Comparison of ENCODE assay signal across 2 cellular contexts in genomic region chr3:49029563-49029884, GRCh38.
TF ChIP-seq lines count a peak whose summit lies in the region.

No MANE protein-coding gene starts in this region.

TF ChIP-seq in HEK293, 187 proteins besides CTCF, POLR2A, EP300 and RAD21 (continued from another document):
- TF ChIP-seq PRDM10 (tag by site-specific recombination; IDR thresholded peaks at IDR 0.05) (peak; percentile 18; the same call in 1 of the 2 replicates), ZNF560 (tag by site-specific recombination; IDR thresholded peaks at IDR 0.05; ENCODE audit: borderline replicate concordance) (no peak), EGR2 (tag by site-specific recombination; IDR thresholded peaks at IDR 0.05; ENCODE audit: low read depth) (no peak)

TF ChIP-seq in WTC11, 78 proteins besides CTCF, POLR2A, EP300 and RAD21 (continued from another document):
- no peak for TF ChIP-seq FOXP4 (CRISPR knock-in tag; IDR thresholded peaks at IDR 0.05)
- TF ChIP-seq CDX4 (CRISPR knock-in tag; IDR thresholded peaks at IDR 0.05; ENCODE audit: borderline replicate concordance): no peak
- no peak for TF ChIP-seq NFYB (CRISPR knock-in tag; conservative IDR thresholded peaks at IDR 0.05; ENCODE audit: low read depth)
- no peak for TF ChIP-seq ZNF263 (CRISPR knock-in tag; IDR thresholded peaks at IDR 0.05; ENCODE audit: low read depth)
